Comparison of ENCODE assay signal across 14 cellular contexts in genomic region chr3:13513051-13513912, GRCh38. TPM values are rescaled to one million over a fixed set of nuclear protein-coding genes. Genes with fewer than 3 reads are reported as not detected.
DNase-seq lines count a peak whose midpoint lies in the region; TF ChIP-seq lines count a peak whose summit lies in the region.
"Had no signal": no experiment of that assay in that cellular context is flagged by ENCODE, and none has a peak within 500 bp of the region (broad histone marks: within the 10 kb centered on the region; RNA-seq: fewer than 3 reads in every experiment).

No MANE protein-coding gene starts in this region.

- CTCF ChIA-PET in RWPE1 (lab: Yijun Ruan, JAX): interaction anchor here (0.5 to 0.6 kb wide), 2 partner anchors 20 to 1448 kb away, joined by 3 to 4 read pairs; no protein-coding TSS in a partner anchor
- CTCF ChIA-PET in activated CD4-positive, alpha-beta memory T cell treated with anti-CD3 and anti-CD28 coated beads for 36 hours (lab: Charles Lee): interaction anchor here (3.1 kb wide), 1 partner anchor 17 kb away, joined by 9 read pairs; no protein-coding TSS in a partner anchor

- DNase-seq in AG09319 (ENCODE audit: extremely low read depth, low read depth) (peak; percentile 67), RWPE1 (ENCODE audit: low spot score) (no peak), fibroblast of mammary gland (ENCODE audit: low read depth) (peak; percentile 65), osteoblast (ENCODE audit: insufficient read length, low spot score, missing footprints) (peak; percentile 69), H9 (no peak), SIG-M5 treated with dmso at 0.1 percent for 504 hours (lab: John Stamatoyannopoulos, UW; ENCODE audit: unreplicated experiment) (no peak), COLO829 (ENCODE audit: low spot score) (no peak)
- no peak for DNase-seq in activated CD4-positive, alpha-beta memory T cell treated with anti-CD3 and anti-CD28 coated beads for 36 hours
- DNase-seq: activated CD8-positive, alpha-beta memory T cell treated with anti-CD3 and anti-CD28 coated beads for 24 hours; NCI-H2107 had no signal

- H3K23me2 ChIP-seq in H9 (ENCODE audit: insufficient read length, low read depth, low read length, poor library complexity, severe bottlenecking): no peaks in the 10 kb centered on the region

- H3K27me3 ChIP-seq in osteoblast (ENCODE audit: insufficient read depth, low read length) (no peaks in the 10 kb centered on the region), H9 (ENCODE audit: insufficient read depth, low read length) (no peaks in the 10 kb centered on the region)
- H3K27me3 ChIP-seq: BLaER1 treated with 17β-estradiol and CSF1 and Interleukin-3, amounts not matched to agents 10 nM and 100 nM had no signal

- no peak overlapping the region for H2AK5ac ChIP-seq in H9 (ENCODE audit: insufficient read length, low read length)

- no peaks in the 10 kb centered on the region for H3K79me1 ChIP-seq in H9 (ENCODE audit: insufficient read depth, low read depth, low read length, poor library complexity, severe bottlenecking)

- no peak overlapping the region for H4K91ac ChIP-seq in H9 (ENCODE audit: insufficient read length, low read depth, low read length)

- H2BK15ac ChIP-seq in H9 (ENCODE audit: low read depth, low read length): no peak overlapping the region

- H4K20me1 ChIP-seq in osteoblast (ENCODE audit: insufficient read depth, low read length): no peaks in the 10 kb centered on the region
- H4K20me1 ChIP-seq in H9 (ENCODE audit: control insufficient read depth, insufficient read depth, insufficient read length): no peaks in the 10 kb centered on the region
- H4K20me1 ChIP-seq: BLaER1 treated with 17β-estradiol and CSF1 and Interleukin-3, amounts not matched to agents 10 nM and 100 nM had no signal

- no peak overlapping the region for H2BK20ac ChIP-seq in H9 (ENCODE audit: low read depth, low read length, poor library complexity, severe bottlenecking)

- no peak overlapping the region for H4K8ac ChIP-seq in H9 (replicated peaks; ENCODE audit: insufficient read length, low read depth, low read length)

- H3K4me3 ChIP-seq in fibroblast of mammary gland (ENCODE audit: control insufficient read depth, low read depth, low read length): no peak overlapping the region
- H3K4me3 ChIP-seq in osteoblast (ENCODE audit: insufficient read depth, low read length): no peak overlapping the region
- H3K4me3 ChIP-seq: BLaER1 treated with 17β-estradiol and CSF1 and Interleukin-3, amounts not matched to agents 10 nM and 100 nM had no signal

- no peaks in the 10 kb centered on the region; a peak in 1 of 4 replicates for H3K4me1 Mint-ChIP-seq in H9
- H3K4me1 Mint-ChIP-seq in activated CD4-positive, alpha-beta memory T cell treated with anti-CD3 and anti-CD28 coated beads for 36 hours (ENCODE audit: low read depth): no peaks in the 10 kb centered on the region
- H3K4me1 Mint-ChIP-seq: activated naive CD4-positive, alpha-beta T cell treated with anti-CD3 and anti-CD28 coated beads, Interleukin-2, amount 50 U/mL, for 24 hours had no signal

- no peak overlapping the region for H3K9ac ChIP-seq in H9 (ENCODE audit: extremely low read depth, insufficient read length, low read length)
- H3K9ac ChIP-seq: BLaER1 treated with 17β-estradiol and CSF1 and Interleukin-3, amounts not matched to agents 10 nM and 100 nM; KMS-11 had no signal

- H3K27ac ChIP-seq in RWPE1 (peak overlapping the region; percentile 78), osteoblast (ENCODE audit: low read depth, low read length) (no peak overlapping the region), H9 (ENCODE audit: insufficient read length, low read depth, low read length) (no peak overlapping the region)
- H3K27ac ChIP-seq: BLaER1 treated with 17β-estradiol and CSF1 and Interleukin-3, amounts not matched to agents 10 nM and 100 nM; KMS-11 had no signal

- POLR2A ChIA-PET in RWPE1 (lab: Yijun Ruan, JAX; ENCODE audit: low non-redundant PET): interaction anchor here (0.5 kb wide), 1 partner anchor 1694 kb away, joined by 3 read pairs; no protein-coding TSS in a partner anchor
- POLR2A ChIA-PET in activated CD4-positive, alpha-beta memory T cell treated with anti-CD3 and anti-CD28 coated beads for 36 hours (lab: Charles Lee): no interaction called here

- peaks cover under 1% of the 10 kb centered on the region for H3K27me3 Mint-ChIP-seq in H9 (ENCODE audit: low read depth)
- no peaks in the 10 kb centered on the region for H3K27me3 Mint-ChIP-seq in activated CD4-positive, alpha-beta memory T cell treated with anti-CD3 and anti-CD28 coated beads for 36 hours
- H3K27me3 Mint-ChIP-seq: activated naive CD4-positive, alpha-beta T cell treated with anti-CD3 and anti-CD28 coated beads, Interleukin-2, amount 50 U/mL, for 24 hours had no signal

- no peak overlapping the region for H3K23ac ChIP-seq in H9 (ENCODE audit: insufficient read length, low read depth, low read length)

- TF ChIP-seq CTCF in AG09319 (IDR thresholded peaks at IDR 0.05; ENCODE audit: low read depth, low read length) (no peak), RWPE1 (conservative IDR thresholded peaks at IDR 0.05; ENCODE audit: low read depth) (no peak), fibroblast of mammary gland (conservative IDR thresholded peaks at IDR 0.05; ENCODE audit: control insufficient read depth, insufficient read depth, low read depth, low read length) (no peak), osteoblast (IDR thresholded peaks at IDR 0.05; ENCODE audit: extremely low read depth, low read depth, low read length) (no peak), H9 (conservative IDR thresholded peaks at IDR 0.05) (no peak)

- no peak overlapping the region for H3K56ac ChIP-seq in H9 (ENCODE audit: insufficient read length, low read depth, low read length)

- H3K4me1 ChIP-seq in osteoblast (ENCODE audit: insufficient read depth, low read length) (peaks cover 3% of the 10 kb centered on the region), H9 (ENCODE audit: insufficient read depth, low read length) (no peaks in the 10 kb centered on the region)

- H3K9me3 Mint-ChIP-seq in H9: no peaks in the 10 kb centered on the region; a peak in 1 of 5 replicates
- H3K9me3 Mint-ChIP-seq in activated CD4-positive, alpha-beta memory T cell treated with anti-CD3 and anti-CD28 coated beads for 36 hours: no peaks in the 10 kb centered on the region
- H3K9me3 Mint-ChIP-seq: activated naive CD4-positive, alpha-beta T cell treated with anti-CD3 and anti-CD28 coated beads, Interleukin-2, amount 50 U/mL, for 24 hours had no signal

- H2AFZ ChIP-seq in osteoblast (ENCODE audit: low read length) (no peak overlapping the region), H9 (ENCODE audit: low read length) (no peak overlapping the region)

- peaks cover 0 to 1% (median 0%) of the 10 kb centered on the region in 3 experiments; a peak in 1 of 7 replicates for H3K36me3 Mint-ChIP-seq in H9 (ENCODE audit: insufficient read depth in 1 of 3, low read depth in 3 of 3)
- H3K36me3 Mint-ChIP-seq in activated CD4-positive, alpha-beta memory T cell treated with anti-CD3 and anti-CD28 coated beads for 36 hours: no peaks in the 10 kb centered on the region
- H3K36me3 Mint-ChIP-seq: activated naive CD4-positive, alpha-beta T cell treated with anti-CD3 and anti-CD28 coated beads, Interleukin-2, amount 50 U/mL, for 24 hours had no signal

- no peak overlapping the region for H3K4me3 Mint-ChIP-seq in H9
- no peak overlapping the region for H3K4me3 Mint-ChIP-seq in activated CD4-positive, alpha-beta memory T cell treated with anti-CD3 and anti-CD28 coated beads for 36 hours
- H3K4me3 Mint-ChIP-seq: activated naive CD4-positive, alpha-beta T cell treated with anti-CD3 and anti-CD28 coated beads, Interleukin-2, amount 50 U/mL, for 24 hours had no signal

- H2BK5ac ChIP-seq in H9 (ENCODE audit: insufficient read length, low read length): no peak overlapping the region

- H3K14ac ChIP-seq in H9 (ENCODE audit: insufficient read depth, low read length): no peak overlapping the region

- H3K4me2 ChIP-seq in osteoblast (ENCODE audit: insufficient read depth, low read length) (no peak overlapping the region), H9 (ENCODE audit: insufficient read depth, insufficient read length, low read length) (no peak overlapping the region)
- H3K4me2 ChIP-seq: KMS-11 had no signal

- H2BK120ac ChIP-seq in H9 (ENCODE audit: low read depth, low read length, poor library complexity, severe bottlenecking): no peak overlapping the region

- H2BK12ac ChIP-seq in H9 (ENCODE audit: insufficient read length, low read depth, low read length): no peak overlapping the region

- H4K5ac ChIP-seq in H9 (ENCODE audit: insufficient read length, low read depth, low read length): no peak overlapping the region

- no peak overlapping the region for H3T11ph ChIP-seq in H9 (ENCODE audit: low read length)

- H3K36me3 ChIP-seq in osteoblast (ENCODE audit: insufficient read depth, low read length): no peaks in the 10 kb centered on the region
- H3K36me3 ChIP-seq: BLaER1 treated with 17β-estradiol and CSF1 and Interleukin-3, amounts not matched to agents 10 nM and 100 nM had no signal

- H3K18ac ChIP-seq in H9 (ENCODE audit: insufficient read length, low read depth, low read length): no peak overlapping the region

- no CpG with 5 or more reads among the region's 20 CpGs for WGBS in H9 (ENCODE audit: extremely low coverage, insufficient read length, low lambda C conversion rate)

- no peak overlapping the region for H3K4ac ChIP-seq in H9 (ENCODE audit: low read depth, low read length)

- peak overlapping the region in 1 of 3 experiments; percentile 65; a peak in 1 of 7 replicates for H3K27ac Mint-ChIP-seq in H9
- H3K27ac Mint-ChIP-seq in activated CD4-positive, alpha-beta memory T cell treated with anti-CD3 and anti-CD28 coated beads for 36 hours: no peak overlapping the region
- H3K27ac Mint-ChIP-seq: activated naive CD4-positive, alpha-beta T cell treated with anti-CD3 and anti-CD28 coated beads, Interleukin-2, amount 50 U/mL, for 24 hours had no signal

- H3K9me3 ChIP-seq in osteoblast (ENCODE audit: low read depth, low read length) (no peaks in the 10 kb centered on the region), H9 (ENCODE audit: control insufficient read depth, low read depth, low read length) (no peaks in the 10 kb centered on the region)
- H3K9me3 ChIP-seq: BLaER1 treated with 17β-estradiol and CSF1 and Interleukin-3, amounts not matched to agents 10 nM and 100 nM had no signal

- H3K79me2 ChIP-seq in osteoblast (ENCODE audit: insufficient read depth, low read length) (no peaks in the 10 kb centered on the region), H9 (ENCODE audit: insufficient read depth, low read length) (no peaks in the 10 kb centered on the region)

- intact Hi-C loops in activated CD4-positive, alpha-beta memory T cell treated with anti-CD3 and anti-CD28 coated beads for 36 hours (cut with micrococcal nuclease): no loop called here

RNA-seq across cellular contexts. Expression of gene HDAC11, which starts 33.2 kb away (rescaled TPM):
- 10.9 and 11.2 TPM in 2 replicates for total RNA-seq in osteoblast
- 6.6 and 7.0 TPM in 2 replicates for total RNA-seq in H9 (2021)
- 1 to 10 TPM; 3.3 to 4.3 TPM for total RNA-seq in activated CD4-positive, alpha-beta memory T cell treated with anti-CD3 and anti-CD28 coated beads for 36 hours

RNA-seq across cellular contexts. Expression of gene FBLN2, which starts 35.6 kb away (rescaled TPM):
- total RNA-seq in osteoblast (46.0 and 54.6 TPM in 2 replicates), H9 (2021) (9.8 and 11.8 TPM in 2 replicates)
- total RNA-seq in activated CD4-positive, alpha-beta memory T cell treated with anti-CD3 and anti-CD28 coated beads for 36 hours: not detected
- total RNA-seq: OCI-LY7 had no signal

Comparison
In these comparisons a context has a peak if more than half of its experiments do, and no peak if none do; other contexts are left out.
1. DNase-seq: peak in AG09319 (single experiment), fibroblast of mammary gland (single experiment) and osteoblast (single experiment); none in RWPE1 (single experiment), H9 (single experiment), SIG-M5 treated with dmso at 0.1 percent for 504 hours (single experiment), COLO829 (single experiment) and activated CD4-positive, alpha-beta memory T cell treated with anti-CD3 and anti-CD28 coated beads for 36 hours (single experiment).
2. RNA of gene FBLN2, which starts 35.6 kb away (total RNA-seq): 46.0 to 54.6 TPM in osteoblast and 9.8 to 11.8 TPM in H9; not detected in activated CD4-positive, alpha-beta memory T cell treated with anti-CD3 and anti-CD28 coated beads for 36 hours; every median in the first group is over 10 times any median in the second.